ENCODE assay signal across 1 cellular context in the genomic region with DNA sequence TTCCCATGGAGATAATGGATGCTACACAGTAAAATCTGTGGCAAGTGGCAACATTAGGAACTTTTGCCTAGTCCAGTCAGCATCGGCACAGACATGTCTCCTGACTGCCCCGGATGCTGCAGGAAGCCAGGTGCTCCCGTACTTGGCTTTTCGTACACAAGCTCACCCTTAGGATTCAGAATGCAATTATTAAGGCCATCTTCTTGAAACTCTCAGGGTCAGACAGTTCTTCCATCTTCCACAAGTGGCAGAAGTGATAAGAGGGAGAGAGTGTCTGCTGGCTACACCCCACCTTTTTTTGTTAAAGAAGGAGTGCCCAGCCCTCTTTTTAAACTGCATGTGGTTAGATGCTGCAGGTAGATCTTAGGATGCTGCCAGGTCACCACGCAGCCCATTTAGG.
TF ChIP-seq lines count a peak whose summit lies in the region.

No MANE protein-coding gene starts in this region.

TF ChIP-seq in GM23338, 12 proteins besides CTCF, POLR2A, EP300 and RAD21 (continued from another document):
- TF ChIP-seq, protein P1, sequence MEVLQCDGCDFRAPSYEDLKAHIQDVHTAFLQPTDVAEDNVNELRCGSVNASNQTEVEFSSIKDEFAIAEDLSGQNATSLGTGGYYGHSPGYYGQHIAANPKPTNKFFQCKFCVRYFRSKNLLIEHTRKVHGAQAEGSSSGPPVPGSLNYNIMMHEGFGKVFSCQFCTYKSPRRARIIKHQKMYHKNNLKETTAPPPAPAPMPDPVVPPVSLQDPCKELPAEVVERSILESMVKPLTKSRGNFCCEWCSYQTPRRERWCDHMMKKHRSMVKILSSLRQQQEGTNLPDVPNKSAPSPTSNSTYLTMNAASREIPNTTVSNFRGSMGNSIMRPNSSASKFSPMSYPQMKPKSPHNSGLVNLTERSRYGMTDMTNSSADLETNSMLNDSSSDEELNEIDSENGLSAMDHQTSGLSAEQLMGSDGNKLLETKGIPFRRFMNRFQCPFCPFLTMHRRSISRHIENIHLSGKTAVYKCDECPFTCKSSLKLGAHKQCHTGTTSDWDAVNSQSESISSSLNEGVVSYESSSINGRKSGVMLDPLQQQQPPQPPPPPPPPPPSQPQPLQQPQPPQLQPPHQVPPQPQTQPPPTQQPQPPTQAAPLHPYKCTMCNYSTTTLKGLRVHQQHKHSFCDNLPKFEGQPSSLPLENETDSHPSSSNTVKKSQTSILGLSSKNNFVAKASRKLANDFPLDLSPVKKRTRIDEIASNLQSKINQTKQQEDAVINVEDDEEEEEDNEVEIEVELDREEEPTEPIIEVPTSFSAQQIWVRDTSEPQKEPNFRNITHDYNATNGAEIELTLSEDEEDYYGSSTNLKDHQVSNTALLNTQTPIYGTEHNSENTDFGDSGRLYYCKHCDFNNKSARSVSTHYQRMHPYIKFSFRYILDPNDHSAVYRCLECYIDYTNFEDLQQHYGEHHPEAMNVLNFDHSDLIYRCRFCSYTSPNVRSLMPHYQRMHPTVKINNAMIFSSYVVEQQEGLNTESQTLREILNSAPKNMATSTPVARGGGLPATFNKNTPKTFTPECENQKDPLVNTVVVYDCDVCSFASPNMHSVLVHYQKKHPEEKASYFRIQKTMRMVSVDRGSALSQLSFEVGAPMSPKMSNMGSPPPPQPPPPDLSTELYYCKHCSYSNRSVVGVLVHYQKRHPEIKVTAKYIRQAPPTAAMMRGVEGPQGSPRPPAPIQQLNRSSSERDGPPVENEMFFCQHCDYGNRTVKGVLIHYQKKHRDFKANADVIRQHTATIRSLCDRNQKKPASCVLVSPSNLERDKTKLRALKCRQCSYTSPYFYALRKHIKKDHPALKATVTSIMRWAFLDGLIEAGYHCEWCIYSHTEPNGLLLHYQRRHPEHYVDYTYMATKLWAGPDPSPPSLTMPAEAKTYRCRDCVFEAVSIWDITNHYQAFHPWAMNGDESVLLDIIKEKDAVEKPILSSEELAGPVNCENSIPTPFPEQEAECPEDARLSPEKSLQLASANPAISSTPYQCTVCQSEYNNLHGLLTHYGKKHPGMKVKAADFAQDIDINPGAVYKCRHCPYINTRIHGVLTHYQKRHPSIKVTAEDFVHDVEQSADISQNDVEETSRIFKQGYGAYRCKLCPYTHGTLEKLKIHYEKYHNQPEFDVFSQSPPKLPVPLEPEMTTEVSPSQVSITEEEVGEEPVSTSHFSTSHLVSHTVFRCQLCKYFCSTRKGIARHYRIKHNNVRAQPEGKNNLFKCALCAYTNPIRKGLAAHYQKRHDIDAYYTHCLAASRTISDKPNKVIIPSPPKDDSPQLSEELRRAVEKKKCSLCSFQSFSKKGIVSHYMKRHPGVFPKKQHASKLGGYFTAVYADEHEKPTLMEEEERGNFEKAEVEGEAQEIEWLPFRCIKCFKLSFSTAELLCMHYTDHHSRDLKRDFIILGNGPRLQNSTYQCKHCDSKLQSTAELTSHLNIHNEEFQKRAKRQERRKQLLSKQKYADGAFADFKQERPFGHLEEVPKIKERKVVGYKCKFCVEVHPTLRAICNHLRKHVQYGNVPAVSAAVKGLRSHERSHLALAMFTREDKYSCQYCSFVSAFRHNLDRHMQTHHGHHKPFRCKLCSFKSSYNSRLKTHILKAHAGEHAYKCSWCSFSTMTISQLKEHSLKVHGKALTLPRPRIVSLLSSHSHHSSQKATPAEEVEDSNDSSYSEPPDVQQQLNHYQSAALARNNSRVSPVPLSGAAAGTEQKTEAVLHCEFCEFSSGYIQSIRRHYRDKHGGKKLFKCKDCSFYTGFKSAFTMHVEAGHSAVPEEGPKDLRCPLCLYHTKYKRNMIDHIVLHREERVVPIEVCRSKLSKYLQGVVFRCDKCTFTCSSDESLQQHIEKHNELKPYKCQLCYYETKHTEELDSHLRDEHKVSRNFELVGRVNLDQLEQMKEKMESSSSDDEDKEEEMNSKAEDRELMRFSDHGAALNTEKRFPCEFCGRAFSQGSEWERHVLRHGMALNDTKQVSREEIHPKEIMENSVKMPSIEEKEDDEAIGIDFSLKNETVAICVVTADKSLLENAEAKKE (CRISPR knock-in tag; IDR thresholded peaks at IDR 0.05) = no peak
